In genomic region chr5:19479562-19479961, GRCh38 we compare ENCODE assay signal across 33 cellular contexts.
"Had no signal": no experiment of that assay in that cellular context is flagged by ENCODE, and none has a peak within 500 bp of the region (broad histone marks: within the 10 kb centered on the region; RNA-seq: fewer than 3 reads in every experiment).

No MANE protein-coding gene starts in this region.

- FAIRE-seq: astrocyte, bronchial epithelial cell had no signal

- ATAC-seq: activated naive CD4-positive, alpha-beta T cell treated with anti-CD3 and anti-CD28 coated beads, Interleukin-2, amount 50 U/mL, for 72 hours; activated naive CD8-positive, alpha-beta T cell treated with anti-CD3 and anti-CD28 coated beads, Interleukin-2, amount 50 U/mL, for 24 hours; activated T-cell treated with anti-CD3 and anti-CD28 coated beads, Interleukin-2, amount 50 U/mL, for 4 hours; activated T-cell treated with anti-CD3 and anti-CD28 coated beads, Interleukin-2, amount 50 U/mL, for 72 hours; activated T-helper 17 cell treated with anti-CD3 and anti-CD28 coated beads, Interleukin-2, amount 50 U/mL, for 72 hours; body of pancreas had no signal

- H3K36me3 ChIP-seq: adrenal gland, ascending aorta, brain microvascular endothelial cell, breast epithelium, cardiac muscle cell had no signal

- DNase-seq: activated effector memory CD4-positive, alpha-beta T cell treated with anti-CD3 and anti-CD28 coated beads, Interleukin-2, amount 50 U/mL, for 16 hours; activated effector memory CD4-positive, alpha-beta T cell treated with Interleukin-2 at 50 U/mL for 16 hours; activated gamma-delta T cell; activated gamma-delta T cell treated with Interleukin-2 at 50 U/mL for 16 hours; activated naive CD4-positive, alpha-beta T cell; activated naive CD4-positive, alpha-beta T cell treated with anti-CD3 and anti-CD28 coated beads for 36 hours; activated naive CD4-positive, alpha-beta T cell treated with anti-CD3 and anti-CD28 coated beads, Interleukin-2, amount 10 ng/mL, durations not matched to agents 7 days and 5 days; activated naive CD4-positive, alpha-beta T cell treated with anti-CD3 and anti-CD28 coated beads, Interleukin-2, amount 50 U/mL, for 16 hours; activated naive CD4-positive, alpha-beta T cell treated with Interleukin-2 at 50 U/mL for 16 hours; activated naive CD8-positive, alpha-beta T cell treated with anti-CD3 and anti-CD28 coated beads for 36 hours; activated naive CD8-positive, alpha-beta T cell treated with anti-CD3 and anti-CD28 coated beads, Interleukin-2, amount 10 ng/mL, durations not matched to agents 7 days and 5 days; activated naive CD8-positive, alpha-beta T cell treated with anti-CD3 and anti-CD28 coated beads, Interleukin-2, amount 50 U/mL, for 24 hours; activated T-cell treated with anti-CD3 and anti-CD28 coated beads, Interleukin-2, amount 50 U/mL, for 24 hours; activated T-cell treated with anti-CD3 and anti-CD28 coated beads, Interleukin-2, amount 50 U/mL, for 4 hours; activated T-cell treated with anti-CD3 and anti-CD28 coated beads, Interleukin-2, amount 50 U/mL, for 48 hours; activated T-cell treated with anti-CD3 and anti-CD28 coated beads, Interleukin-2, amount 50 U/mL, for 72 hours; adrenal gland; amniotic stem cell; amygdala; anterior cingulate cortex; aorta; body of pancreas; brain microvascular endothelial cell; caudate nucleus; central memory CD4-positive, alpha-beta T cell; cerebellar nuclear complex had no signal

- H3K27me3 ChIP-seq: adrenal gland, ascending aorta, body of pancreas, brain microvascular endothelial cell, breast epithelium, cardiac muscle cell had no signal

- H3K4me3 ChIP-seq: adrenal gland, ascending aorta, body of pancreas, breast epithelium, cardiac muscle cell had no signal

- H3K4me1 ChIP-seq: adrenal gland, ascending aorta, body of pancreas, breast epithelium had no signal

- H3K9me3 ChIP-seq: adrenal gland, ascending aorta, body of pancreas, breast epithelium had no signal

- H3K27ac ChIP-seq: adrenal gland, ascending aorta, body of pancreas, brain microvascular endothelial cell, breast epithelium, cardiac muscle cell had no signal
